ENCODE assay signal across 22 cellular contexts in the genomic region with DNA sequence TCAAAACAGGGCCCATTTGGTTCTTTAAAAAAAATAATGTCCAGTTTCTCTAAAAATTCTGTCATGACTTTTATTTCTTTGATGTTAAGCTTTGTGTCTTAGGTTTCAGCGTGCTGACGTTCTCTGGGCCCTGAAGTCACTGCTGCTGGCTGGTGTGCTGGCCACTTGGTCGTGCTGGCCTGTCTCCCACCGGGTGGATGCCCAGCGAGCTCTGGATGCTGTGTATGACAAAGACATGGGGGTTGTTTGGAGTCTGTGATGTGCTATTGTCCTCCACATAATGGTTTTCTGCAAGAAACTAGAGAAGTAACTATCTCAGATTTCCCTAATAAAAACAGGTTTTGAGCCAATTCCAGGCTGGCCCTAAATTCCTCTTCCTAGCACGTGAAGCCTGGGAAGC. TPM values are rescaled to one million over a fixed set of nuclear protein-coding genes. Genes with fewer than 3 reads are reported as not detected.
DNase-seq lines count a peak whose midpoint lies in the region; FAIRE-seq and TF ChIP-seq lines count a peak whose summit lies in the region.
"Had no signal": no experiment of that assay in that cellular context is flagged by ENCODE, and none has a peak within 500 bp of the region (broad histone marks: within the 10 kb centered on the region; RNA-seq: fewer than 3 reads in every experiment).

No MANE protein-coding gene starts in this region.

- H2AFZ ChIP-seq in osteoblast (ENCODE audit: low read length) = no peak overlapping the region

- H3K9me3 Mint-ChIP-seq in brain = no peaks in the 10 kb centered on the region
- H3K9me3 Mint-ChIP-seq: IgD-negative memory B cell had no signal

- H3K4me1 ChIP-seq in skeletal muscle tissue (ENCODE audit: control insufficient read depth in 3 of 3, insufficient read depth in 3 of 3, low read length in 3 of 3) (peaks cover 29 to 42% (median 42%) of the 10 kb centered on the region in 3 donors), kidney (ENCODE audit: control insufficient read depth in 1 of 2, insufficient read depth in 1 of 2, low read depth in 1 of 2, low read length in 2 of 2) (no peaks in the 10 kb centered on the region), osteoblast (ENCODE audit: insufficient read depth, low read length) (no peaks in the 10 kb centered on the region)

- peaks cover 17% of the 10 kb centered on the region for H3K36me3 Mint-ChIP-seq in brain

- no peak overlapping the region for H3K4me2 ChIP-seq in osteoblast (ENCODE audit: insufficient read depth, low read length)

- peak overlapping the region; percentile 71 for H3K27ac ChIP-seq in C4-2B
- H3K27ac ChIP-seq in layer of hippocampus (ENCODE audit: low read depth, low read length) = peak overlapping the region; percentile 88
- H3K27ac ChIP-seq in skeletal muscle tissue (ENCODE audit: low read depth, low read length) = peak overlapping the region; percentile 92
- H3K27ac ChIP-seq in kidney (ENCODE audit: low read depth in 2 of 2, low read length in 2 of 2) = no peak overlapping the region
- no peak overlapping the region for H3K27ac ChIP-seq in osteoblast (ENCODE audit: low read depth, low read length)
- H3K27ac ChIP-seq: left ventricle myocardium inferior, stomach had no signal

- no peak for DNase-seq in central memory CD4-positive, alpha-beta T cell
- DNase-seq in iPS-NIHi7 (ENCODE audit: extremely low spot score) = no peak
- DNase-seq in kidney = no peak
- DNase-seq in osteoblast (ENCODE audit: insufficient read length, low spot score, missing footprints) = no peak
- DNase-seq: activated CD4-positive, alpha-beta T cell treated with anti-CD3 and anti-CD28 coated beads, Interleukin-2, amount 50 U/mL, for 48 hours; activated T-cell treated with anti-CD3 and anti-CD28 coated beads, Interleukin-2, amount 50 U/mL, for 1 hour; effector CD4-positive, alpha-beta T cell; left ventricle myocardium inferior; NCI-H1694; NCI-H446; RPMI8226; stomach had no signal

- H3K4me3 ChIP-seq in skeletal muscle tissue (ENCODE audit: low read length in 3 of 3) (peak overlapping the region in 1 of 3 donors; percentile 22), kidney (ENCODE audit: low read length in 2 of 2) (no peak overlapping the region), osteoblast (ENCODE audit: insufficient read depth, low read length) (no peak overlapping the region)
- H3K4me3 ChIP-seq: left ventricle myocardium inferior, stomach had no signal

- H3K9me3 ChIP-seq in skeletal muscle tissue (ENCODE audit: control insufficient read depth in 3 of 3, low read length in 3 of 3) (no peaks in the 10 kb centered on the region), kidney (ENCODE audit: control insufficient read depth in 1 of 2, low read length in 2 of 2) (no peaks in the 10 kb centered on the region), osteoblast (ENCODE audit: low read depth, low read length) (no peaks in the 10 kb centered on the region)
- H3K9me3 ChIP-seq: left ventricle myocardium inferior, stomach had no signal

- H3K79me2 ChIP-seq in osteoblast (ENCODE audit: insufficient read depth, low read length) = no peaks in the 10 kb centered on the region

- peaks cover 2 to 14% (median 2%) of the 10 kb centered on the region in 3 donors for H3K36me3 ChIP-seq in skeletal muscle tissue (ENCODE audit: control insufficient read depth in 3 of 3, insufficient read depth in 3 of 3, low read length in 3 of 3)
- H3K36me3 ChIP-seq in kidney (ENCODE audit: control insufficient read depth in 1 of 2, insufficient read depth in 2 of 2, low read length in 2 of 2) = peaks cover 3 to 4% of the 10 kb centered on the region in 2 donors
- H3K36me3 ChIP-seq in osteoblast (ENCODE audit: insufficient read depth, low read length) = peaks cover 5% of the 10 kb centered on the region

- peak overlapping the region; percentile 13 to 17 (median 15) for H3K9ac ChIP-seq in skeletal muscle tissue (ENCODE audit: low read depth in 1 of 3, low read length in 3 of 3)
- H3K9ac ChIP-seq in kidney (ENCODE audit: low read length in 2 of 2) = no peak overlapping the region

- H3K27ac Mint-ChIP-seq in brain = peak overlapping the region in 3 of 5 experiments; percentile 9 to 93 (median 26)
- H3K27ac Mint-ChIP-seq: activated naive CD8-positive, alpha-beta T cell had no signal

- no peaks in the 10 kb centered on the region for H3K27me3 ChIP-seq in layer of hippocampus (ENCODE audit: control insufficient read depth, insufficient read depth, low read length)
- no peaks in the 10 kb centered on the region for H3K27me3 ChIP-seq in skeletal muscle tissue (ENCODE audit: control insufficient read depth in 3 of 3, insufficient read depth in 3 of 3, low read length in 3 of 3)
- H3K27me3 ChIP-seq in osteoblast (ENCODE audit: insufficient read depth, low read length) = no peaks in the 10 kb centered on the region
- H3K27me3 ChIP-seq: stomach had no signal

- no peaks in the 10 kb centered on the region for H4K20me1 ChIP-seq in osteoblast (ENCODE audit: insufficient read depth, low read length)

- no peak for TF ChIP-seq CTCF in C4-2B (conservative IDR thresholded peaks at IDR 0.05)
- TF ChIP-seq CTCF in brain (conservative IDR thresholded peaks at IDR 0.05) = no peak
- no peak for TF ChIP-seq CTCF in kidney (IDR thresholded peaks at IDR 0.05; ENCODE audit: borderline replicate concordance, extremely low read depth, insufficient read depth)
- no peak for TF ChIP-seq CTCF in osteoblast (IDR thresholded peaks at IDR 0.05; ENCODE audit: extremely low read depth, low read depth, low read length)

- peaks cover 7% of the 10 kb centered on the region for H3K4me1 Mint-ChIP-seq in brain

- H3K4me3 Mint-ChIP-seq in brain = no peak overlapping the region
- H3K4me3 Mint-ChIP-seq: activated naive CD8-positive, alpha-beta T cell; IgD-negative memory B cell had no signal

- intact Hi-C loops in kidney (cut with DNase I) = no loop called here

- FAIRE-seq in kidney (lab: Jason Lieb, UNC) = no peak
- FAIRE-seq: bronchial epithelial cell had no signal

- H3K27me3 Mint-ChIP-seq in brain = no peaks in the 10 kb centered on the region
- H3K27me3 Mint-ChIP-seq: activated naive CD8-positive, alpha-beta T cell; IgD-negative memory B cell had no signal

RNA-seq across cellular contexts. Expression of a gene that starts 9.5 kb away (rescaled TPM):
- not detected for polyA plus RNA-seq in brain (ENCODE audit: insufficient read depth, low read depth, low replicate concordance)
- not detected for total RNA-seq in skeletal muscle tissue
- total RNA-seq in kidney = not detected
- polyA plus RNA-seq in kidney (ENCODE audit: insufficient read depth, low read depth, low replicate concordance) = not detected
- total RNA-seq in osteoblast = not detected in 2 replicates
- total RNA-seq: bronchial epithelial cell, Daoy, renal cortical epithelial cell had no signal
- polyA plus RNA-seq: AG04450, IgD-negative memory B cell, stomach had no signal

RNA-seq across cellular contexts. Expression of a gene that starts 13.7 kb away (rescaled TPM):
- 34.8 TPM for polyA plus RNA-seq in brain (ENCODE audit: insufficient read depth, low read depth, low replicate concordance)
- total RNA-seq in skeletal muscle tissue = 31.8 TPM
- 27.5 TPM for total RNA-seq in kidney
- polyA plus RNA-seq in kidney (ENCODE audit: insufficient read depth, low read depth, low replicate concordance) = 59.7 TPM
- 104 and 123 TPM in 2 replicates for total RNA-seq in osteoblast

RNA-seq across cellular contexts. Expression of a gene that starts 21.0 kb away (rescaled TPM):
- polyA plus RNA-seq in brain (ENCODE audit: insufficient read depth, low read depth, low replicate concordance) = 7.2 TPM
- 12.5 TPM for total RNA-seq in skeletal muscle tissue
- total RNA-seq in kidney = 23.5 TPM
- polyA plus RNA-seq in kidney (ENCODE audit: insufficient read depth, low read depth, low replicate concordance) = 6.0 TPM
- 18.8 and 20.6 TPM in 2 replicates for total RNA-seq in osteoblast

RNA-seq across cellular contexts. Expression of a gene that starts 47.0 kb away (rescaled TPM):
- polyA plus RNA-seq in brain (ENCODE audit: insufficient read depth, low read depth, low replicate concordance) (24.9 TPM), kidney (ENCODE audit: insufficient read depth, low read depth, low replicate concordance) (18.9 TPM)
- total RNA-seq in skeletal muscle tissue (14.1 TPM), kidney (37.1 TPM), osteoblast (25.0 and 27.1 TPM in 2 replicates)

Comparison
In these comparisons a context has a peak if more than half of its experiments do, and no peak if none do; other contexts are left out.
1. H3K27ac ChIP-seq: peak in C4-2B (single experiment), layer of hippocampus (single experiment) and skeletal muscle tissue (single experiment); none in kidney (0 of 2) and osteoblast (single experiment).
2. H3K9ac ChIP-seq: peak in skeletal muscle tissue (3 of 3); none in kidney (0 of 2).